ENCODE assay signal across 16 cellular contexts in genomic region chr11:57903011-57903410, GRCh38.
"Had no signal": no experiment of that assay in that cellular context is flagged by ENCODE, and none has a peak within 500 bp of the region (broad histone marks: within the 10 kb centered on the region; RNA-seq: fewer than 3 reads in every experiment).

No MANE protein-coding gene starts in this region.

- H3K36me3 ChIP-seq: adrenal gland, cardiac muscle cell, gastroesophageal sphincter, heart right ventricle, pancreas, sigmoid colon, thyroid gland had no signal

- H3K4me3 Mint-ChIP-seq: activated naive CD4-positive, alpha-beta T cell treated with anti-CD3 and anti-CD28 coated beads, Interleukin-2, amount 10 ng/mL, durations not matched to agents 7 days and 5 days; stimulated activated memory B cell treated with anti-CD40 and anti-IgM and Interleukin-4, amounts not matched to agents 10 μg/mL and 1 μg/mL and 100 μg/mL, for 72 hours; T-helper 2 cell treated with Interferon-gamma antibody and Interleukin-4, amounts not matched to agents 5 μg/mL and 100 μg/mL, for 36 hours had no signal

- H3K27me3 ChIP-seq: adrenal gland, cardiac muscle cell, heart right ventricle, pancreas, sigmoid colon, thyroid gland had no signal

- H3K4me1 ChIP-seq: adrenal gland, gastroesophageal sphincter, pancreas, sigmoid colon had no signal

- H3K9me3 Mint-ChIP-seq: activated naive CD4-positive, alpha-beta T cell treated with anti-CD3 and anti-CD28 coated beads, Interleukin-2, amount 10 ng/mL, durations not matched to agents 7 days and 5 days; activated T-helper 2 cell treated with anti-CD3 and anti-CD28 coated beads, Interferon-gamma antibody, Interleukin-2, Interleukin-4, amounts not matched to agents 10 μg/mL and 5 μg/mL and 100 μg/mL, durations not matched to agents 14 hours and 24 hours and 36 hours; stimulated activated memory B cell treated with anti-CD40 and anti-IgM and Interleukin-4, amounts not matched to agents 10 μg/mL and 1 μg/mL and 100 μg/mL, for 72 hours; T-helper 2 cell treated with Interferon-gamma antibody and Interleukin-4, amounts not matched to agents 5 μg/mL and 100 μg/mL, for 36 hours had no signal

- H3K9me3 ChIP-seq: adrenal gland, gastroesophageal sphincter, heart right ventricle, pancreas, sigmoid colon, thyroid gland had no signal

- H3K27ac ChIP-seq: adrenal gland, cardiac muscle cell, gastroesophageal sphincter, heart right ventricle, pancreas, sigmoid colon, thyroid gland had no signal

- H3K4me3 ChIP-seq: adrenal gland, cardiac muscle cell, gastroesophageal sphincter, heart right ventricle, pancreas, sigmoid colon, thyroid gland had no signal

- H3K4me1 Mint-ChIP-seq: stimulated activated memory B cell treated with anti-CD40 and anti-IgM and Interleukin-4, amounts not matched to agents 10 μg/mL and 1 μg/mL and 100 μg/mL, for 72 hours had no signal

- H3K27ac Mint-ChIP-seq: activated naive CD4-positive, alpha-beta T cell treated with anti-CD3 and anti-CD28 coated beads, Interleukin-2, amount 10 ng/mL, durations not matched to agents 7 days and 5 days; activated T-helper 2 cell treated with anti-CD3 and anti-CD28 coated beads, Interferon-gamma antibody, Interleukin-2, Interleukin-4, amounts not matched to agents 10 μg/mL and 5 μg/mL and 100 μg/mL, durations not matched to agents 14 hours and 24 hours and 36 hours; naive thymus-derived CD4-positive, alpha-beta T cell; stimulated activated memory B cell treated with anti-CD40 and anti-IgM and Interleukin-4, amounts not matched to agents 10 μg/mL and 1 μg/mL and 100 μg/mL, for 72 hours; T-helper 2 cell treated with Interferon-gamma antibody and Interleukin-4, amounts not matched to agents 5 μg/mL and 100 μg/mL, for 36 hours had no signal

- H3K36me3 Mint-ChIP-seq: activated naive CD4-positive, alpha-beta T cell treated with anti-CD3 and anti-CD28 coated beads, Interleukin-2, amount 10 ng/mL, durations not matched to agents 7 days and 5 days; stimulated activated memory B cell treated with anti-CD40 and anti-IgM and Interleukin-4, amounts not matched to agents 10 μg/mL and 1 μg/mL and 100 μg/mL, for 72 hours had no signal

- FAIRE-seq: endometrium, pancreas had no signal

- ATAC-seq: gastroesophageal sphincter had no signal

- DNase-seq: activated CD4-positive, alpha-beta T cell treated with anti-CD3 and anti-CD28 coated beads for 1 hour; activated T-cell treated with anti-CD3 and anti-CD28 coated beads, Interleukin-2, amount 50 U/mL, for 1 hour; naive thymus-derived CD4-positive, alpha-beta T cell; sigmoid colon; SW 1271 had no signal
